Comparison of ENCODE assay signal across 9 cellular contexts in the genomic region with DNA sequence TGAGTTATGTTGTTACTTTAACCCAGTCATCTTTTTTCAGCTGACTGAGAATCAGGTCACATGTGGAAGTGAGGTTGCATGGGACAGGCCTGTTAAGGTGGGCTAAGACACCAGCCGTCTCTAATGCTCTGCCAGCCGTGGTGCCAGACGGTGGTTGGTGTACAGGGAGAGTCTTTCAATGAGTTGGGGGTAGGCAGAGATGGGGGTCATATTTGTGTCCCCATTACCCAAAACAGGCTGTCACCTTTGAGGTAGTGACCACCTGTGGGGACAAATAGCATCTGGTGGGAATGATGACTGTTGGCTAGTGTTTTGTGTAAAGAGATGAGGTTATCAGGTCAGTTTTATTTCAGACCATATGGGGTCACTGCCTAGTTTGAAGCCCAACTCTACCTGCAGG. TPM values are rescaled to one million over a fixed set of nuclear protein-coding genes. Genes with fewer than 3 reads are reported as not detected.
DNase-seq lines count a peak whose midpoint lies in the region; ATAC-seq, FAIRE-seq and TF ChIP-seq lines count a peak whose summit lies in the region.
"Had no signal": no experiment of that assay in that cellular context is flagged by ENCODE, and none has a peak within 500 bp of the region (broad histone marks: within the 10 kb centered on the region; RNA-seq: fewer than 3 reads in every experiment).

No MANE protein-coding gene starts in this region.

- peaks cover 20% of the 10 kb centered on the region for H3K36me3 Mint-ChIP-seq in endothelial cell (ENCODE audit: low read depth, unreplicated experiment)

- H3K4me3 ChIP-seq in gastrocnemius medialis, result peak overlapping the region in 2 of 4 donors; percentile 82 to 93

- H3K27me3 ChIP-seq in gastrocnemius medialis, result peaks cover 0 to 7% (median 0%) of the 10 kb centered on the region in 3 donors

- peak overlapping the region; percentile 80 for H3K4me3 Mint-ChIP-seq in endothelial cell (ENCODE audit: unreplicated experiment)

- peaks cover 46% of the 10 kb centered on the region for H3K4me1 Mint-ChIP-seq in endothelial cell (ENCODE audit: unreplicated experiment)

- peaks cover 33 to 42% of the 10 kb centered on the region in 2 donors for H3K4me1 ChIP-seq in gastrocnemius medialis

- H3K27ac ChIP-seq in RWPE1, result peak overlapping the region; percentile 77
- H3K27ac ChIP-seq in gastrocnemius medialis, result peak overlapping the region in 3 of 4 donors; percentile 87 to 89 (median 88)

- in situ Hi-C loops in gastrocnemius medialis (cut with MboI; ENCODE audit: low sequenced_read_pairs in 4 of 4), result loop anchor here in 3 of 4 donors (10.0 to 25.0 kb wide), 3 partner anchors 157 to 282 kb away; a partner anchor contains a TSS

- TF ChIP-seq CTCF in RWPE1 (conservative IDR thresholded peaks at IDR 0.05; ENCODE audit: low read depth) (no peak), endothelial cell (IDR thresholded peaks at IDR 0.05; ENCODE audit: unreplicated experiment) (no peak), gastrocnemius medialis (IDR thresholded peaks at IDR 0.05 in 4 of 5, conservative IDR thresholded peaks at IDR 0.05 in 1 of 5) (no peak)

- FAIRE-seq in GM12892 (lab: Jason Lieb, UNC), result no peak

- peak overlapping the region; percentile 46 for H3K27ac Mint-ChIP-seq in endothelial cell (ENCODE audit: unreplicated experiment)

- ATAC-seq in gastrocnemius medialis (no peak), HG02973 (IDR thresholded peaks at IDR 0.05; ENCODE audit: unreplicated experiment) (no peak)

- DNase-seq in GM12892 (ENCODE audit: insufficient read length), result no peak
- no peak for DNase-seq in RWPE1 (ENCODE audit: low spot score)
- no peak for DNase-seq in endothelial cell (ENCODE audit: low spot score)
- DNase-seq in gastrocnemius medialis, result no peak
- DNase-seq in OCI-M2 (lab: John Stamatoyannopoulos, UW; ENCODE audit: unreplicated experiment), result no peak
- no peak for DNase-seq in NCI-H2029 (lab: John Stamatoyannopoulos, UW)
- DNase-seq: NCI-H524; stimulated activated CD4-positive, alpha-beta T cell treated with anti-CD3 and anti-CD28 coated beads, Interleukin-15, amount 100 ng/mL, for 24 hours had no signal

- H3K9me3 Mint-ChIP-seq in endothelial cell (ENCODE audit: unreplicated experiment), result no peaks in the 10 kb centered on the region

- H3K9me3 ChIP-seq in gastrocnemius medialis, result no peaks in the 10 kb centered on the region

- peaks cover 15% of the 10 kb centered on the region for H3K27me3 Mint-ChIP-seq in endothelial cell (ENCODE audit: unreplicated experiment)

- peak; percentile 60 for TF ChIP-seq POLR2A in GM12892 (IDR thresholded peaks at IDR 0.05; ENCODE audit: low read depth, low read length)
- no peak for TF ChIP-seq POLR2A in gastrocnemius medialis (IDR thresholded peaks at IDR 0.05)

- CTCF ChIA-PET in RWPE1 (lab: Yijun Ruan, JAX), result interaction anchor here (0.6 kb wide), 1 partner anchor 157 kb away, joined by 5 read pairs; no protein-coding TSS in a partner anchor

- POLR2A ChIA-PET in RWPE1 (lab: Yijun Ruan, JAX; ENCODE audit: low non-redundant PET), result no interaction called here

- H3K36me3 ChIP-seq in gastrocnemius medialis, result peaks cover 0 to 53% of the 10 kb centered on the region in 2 donors

- intact Hi-C loops in gastrocnemius medialis (cut with DNase I; ENCODE audit: low total_unique reads), result no loop called here

RNA-seq across cellular contexts. Expression of a gene that starts 1.8 kb away (rescaled TPM):
- 3,198 TPM for polyA plus RNA-seq in GM12892 (2012; ENCODE audit: missing spikeins)
- total RNA-seq in endothelial cell (ENCODE audit: unreplicated experiment) (1,802 TPM), gastrocnemius medialis (100 to 1,000 TPM; 346 to 472 (median 443) TPM)

RNA-seq across cellular contexts. Expression of a gene that starts 8.1 kb away (rescaled TPM):
- 5.6 TPM for polyA plus RNA-seq in GM12892 (2012; ENCODE audit: missing spikeins)
- 6.8 TPM for total RNA-seq in endothelial cell (ENCODE audit: unreplicated experiment)
- total RNA-seq in gastrocnemius medialis, result 10 to 100 TPM in 2 of 4 donors, 1 to 10 TPM in 2; 4.7 to 19.2 (median 11.4) TPM
